23 cellular contexts compared by ENCODE assay signal in genomic region chr13:107239213-107239612, GRCh38.
DNase-seq lines count a peak whose midpoint lies in the region; ATAC-seq, FAIRE-seq and TF ChIP-seq lines count a peak whose summit lies in the region.
"Had no signal": no experiment of that assay in that cellular context is flagged by ENCODE, and none has a peak within 500 bp of the region (broad histone marks: within the 10 kb centered on the region; RNA-seq: fewer than 3 reads in every experiment).

No MANE protein-coding gene starts in this region.

- FAIRE-seq in HepG2 (lab: Jason Lieb, UNC) (no peak), H54 (lab: Jason Lieb, UNC) (peak; percentile 43)
- FAIRE-seq: A204.1, D721Med, G401.6, GM12892, GM18507 had no signal

- H3K9me3 ChIP-seq in HepG2 (ENCODE audit: low read length): no peaks in the 10 kb centered on the region
- H3K9me3 ChIP-seq in right lobe of liver: no peaks in the 10 kb centered on the region
- H3K9me3 ChIP-seq in CD8-positive, alpha-beta T cell (ENCODE audit: low read length): no peaks in the 10 kb centered on the region
- H3K9me3 ChIP-seq: BE2C, BLaER1, Caco-2 had no signal

- no peak for TF ChIP-seq RAD21 in HepG2 (CRISPR knock-in tag; IDR thresholded peaks at IDR 0.05)

- no peak overlapping the region for H3K27ac ChIP-seq in HepG2 (ENCODE audit: extremely low read length, insufficient read depth, low read length)
- no peak overlapping the region for H3K27ac ChIP-seq in right lobe of liver
- no peak overlapping the region for H3K27ac ChIP-seq in CD8-positive, alpha-beta T cell (ENCODE audit: low read depth, low read length)
- H3K27ac ChIP-seq in GM23338 (ENCODE audit: low read depth): no peak overlapping the region
- H3K27ac ChIP-seq: BLaER1 had no signal

- H4K20me1 ChIP-seq in HepG2 (ENCODE audit: insufficient read depth, low read length) (no peaks in the 10 kb centered on the region), GM23338 (replicated peaks; ENCODE audit: insufficient read depth) (no peaks in the 10 kb centered on the region; the same call in 1 of the 2 replicates)
- H4K20me1 ChIP-seq: BLaER1 had no signal

- no peak overlapping the region for H3K4me3 Mint-ChIP-seq in CD8-positive, alpha-beta T cell
- no peak overlapping the region for H3K4me3 Mint-ChIP-seq in GM23338
- H3K4me3 Mint-ChIP-seq: CD14-positive monocyte; CD4-positive, alpha-beta memory T cell; CD4-positive, CD25-positive, alpha-beta regulatory T cell had no signal

- no peak for ATAC-seq in HepG2
- ATAC-seq in right lobe of liver: no peak
- ATAC-seq in CD8-positive, alpha-beta T cell: no peak
- no peak for ATAC-seq in GM23338

- no peak overlapping the region for H3K4me2 ChIP-seq in HepG2 (ENCODE audit: low read depth, low read length)
- no peak overlapping the region for H3K4me2 ChIP-seq in GM23338
- H3K4me2 ChIP-seq: BLaER1 had no signal

- H3K27me3 Mint-ChIP-seq in CD8-positive, alpha-beta T cell (ENCODE audit: low read depth): no peaks in the 10 kb centered on the region
- H3K27me3 Mint-ChIP-seq in GM23338 (ENCODE audit: insufficient read depth, low read depth, poor library complexity): peaks cover 5% of the 10 kb centered on the region
- H3K27me3 Mint-ChIP-seq: CD4-positive, alpha-beta memory T cell; CD4-positive, CD25-positive, alpha-beta regulatory T cell had no signal

- H3K27ac Mint-ChIP-seq in CD8-positive, alpha-beta T cell: no peak overlapping the region
- no peak overlapping the region for H3K27ac Mint-ChIP-seq in GM23338
- H3K27ac Mint-ChIP-seq: CD14-positive monocyte; CD4-positive, alpha-beta memory T cell; CD4-positive, CD25-positive, alpha-beta regulatory T cell had no signal

- H3K4me3 ChIP-seq in HepG2 (replicated peaks in 1 of 3; ENCODE audit: insufficient read depth in 1 of 3, low read depth in 2 of 3, low read length in 3 of 3) (no peak overlapping the region), right lobe of liver (no peak overlapping the region), GM23338 (no peak overlapping the region)
- H3K4me3 ChIP-seq in CD8-positive, alpha-beta T cell (ENCODE audit: low read depth, low read length): no peak overlapping the region
- H3K4me3 ChIP-seq: BLaER1 had no signal

- TF ChIP-seq EP300 in HepG2 (IDR thresholded peaks at IDR 0.05; ENCODE audit: low read depth in 2 of 2, low read length in 2 of 2) (no peak), HepG2 (CRISPR knock-in tag; IDR thresholded peaks at IDR 0.05; ENCODE audit: borderline replicate concordance) (no peak)

- no peak for TF ChIP-seq CTCF in HepG2 (CRISPR knock-in tag; IDR thresholded peaks at IDR 0.05)
- no peak for TF ChIP-seq CTCF in right lobe of liver (IDR thresholded peaks at IDR 0.05)
- TF ChIP-seq CTCF in CD8-positive, alpha-beta T cell (IDR thresholded peaks at IDR 0.05): no peak
- no peak for TF ChIP-seq CTCF in GM23338 (conservative IDR thresholded peaks at IDR 0.05; ENCODE audit: low read depth in 2 of 2)

- CTCF ChIA-PET in HepG2 (lab: Yijun Ruan, JAX; ENCODE audit: low intra/inter-chr PET ratio, low total read pairs): no interaction called here
- CTCF ChIA-PET in CD8-positive, alpha-beta T cell (lab: Charles Lee): no interaction called here

- H3K36me3 ChIP-seq in HepG2 (replicated peaks in 1 of 2; ENCODE audit: control insufficient read depth in 1 of 2, insufficient read depth in 2 of 2, low read length in 2 of 2): no peaks in the 10 kb centered on the region
- no peaks in the 10 kb centered on the region for H3K36me3 ChIP-seq in right lobe of liver
- H3K36me3 ChIP-seq in CD8-positive, alpha-beta T cell (ENCODE audit: insufficient read depth, low read length): no peaks in the 10 kb centered on the region
- H3K36me3 ChIP-seq in GM23338 (ENCODE audit: insufficient read depth): no peaks in the 10 kb centered on the region
- H3K36me3 ChIP-seq: BE2C, BLaER1 had no signal

- no peaks in the 10 kb centered on the region for H3F3A ChIP-seq in GM23338 (replicated peaks; ENCODE audit: low read depth)

- H3K9ac ChIP-seq in HepG2 (ENCODE audit: insufficient read depth, low read depth, low read length): no peak overlapping the region
- H3K9ac ChIP-seq: BLaER1 had no signal

- no peaks in the 10 kb centered on the region for H3K4me1 Mint-ChIP-seq in CD8-positive, alpha-beta T cell (ENCODE audit: low read depth)
- H3K4me1 Mint-ChIP-seq in GM23338: peaks cover 10% of the 10 kb centered on the region
- H3K4me1 Mint-ChIP-seq: CD14-positive monocyte; CD4-positive, alpha-beta memory T cell; CD4-positive, CD25-positive, alpha-beta regulatory T cell had no signal

- in situ Hi-C loops in HepG2 (cut with HindIII; ENCODE audit: extremely low pct_ligation_motif_present, low pct_unique_long_range_greater_than_20kb): no loop called here

- 0 out of 2 replicates have a peak, but pooled peaks cover 3% of the 10 kb centered on the region for H3K9me2 ChIP-seq in GM23338 (ENCODE audit: insufficient read depth)

- TF ChIP-seq POLR2A in HepG2 (IDR thresholded peaks at IDR 0.05; ENCODE audit: insufficient read depth in 1 of 2, low read depth in 2 of 2, low read length in 2 of 2) (no peak), right lobe of liver (IDR thresholded peaks at IDR 0.05) (no peak), H54 (IDR thresholded peaks at IDR 0.05; ENCODE audit: low read depth, low read length) (no peak)

- BruUV-seq in HepG2 (replicated peaks; lab: Mats Ljungman, UMichigan): no TSS peak

- DNase-seq in HepG2 (ENCODE audit: low spot score) (no peak), right lobe of liver (no peak), H54 (ENCODE audit: insufficient read length, low spot score) (no peak), SK-N-DZ (ENCODE audit: low spot score) (peak; percentile 18), GM23338 (ENCODE audit: low spot score) (no peak)
- no peak for DNase-seq in CD8-positive, alpha-beta T cell
- DNase-seq: 8988T; ACHN; BE2C; C1 segment of cervical spinal cord; Caco-2; Calu3; CD4-positive, alpha-beta memory T cell; CD4-positive, CD25-positive, alpha-beta regulatory T cell; DMS79 treated with DMSO at 0.1 percent for 48 hours; GF-D8 had no signal

- intact Hi-C loops in HepG2 (cut with micrococcal nuclease; ENCODE audit: unreplicated experiment): no loop called here
- intact Hi-C loops in right lobe of liver (cut with DNase I): no loop called here
- intact Hi-C loops in CD8-positive, alpha-beta T cell (cut with DNase I, micrococcal nuclease): no loop called here

- H3K9me3 Mint-ChIP-seq in CD8-positive, alpha-beta T cell: peaks cover 2% of the 10 kb centered on the region
- H3K9me3 Mint-ChIP-seq in GM23338: no peaks in the 10 kb centered on the region

- WGBS in HepG2 (ENCODE audit: low lambda C conversion rate): 17% methylated on average over 8 of the region's 8 CpGs
- WGBS in right lobe of liver (ENCODE audit: insufficient coverage, low coverage, low lambda C conversion rate, missing lambda C conversion rate): 71% methylated on average over 8 of the region's 8 CpGs

- H3K27me3 ChIP-seq in HepG2 (ENCODE audit: control insufficient read depth in 1 of 2, insufficient read depth in 2 of 2, low read length in 2 of 2) (no peaks in the 10 kb centered on the region), right lobe of liver (no peaks in the 10 kb centered on the region), GM23338 (ENCODE audit: insufficient read depth) (no peaks in the 10 kb centered on the region)
- H3K27me3 ChIP-seq in CD8-positive, alpha-beta T cell (ENCODE audit: insufficient read depth, low read length): no peaks in the 10 kb centered on the region
- H3K27me3 ChIP-seq: BE2C, BLaER1 had no signal

- H2AFZ ChIP-seq in HepG2 (ENCODE audit: low read length) (no peak overlapping the region), GM23338 (no peak overlapping the region)

- POLR2A ChIA-PET in HepG2 (lab: Yijun Ruan, JAX): no interaction called here
- POLR2A ChIA-PET in CD8-positive, alpha-beta T cell (lab: Charles Lee): no interaction called here

- no peaks in the 10 kb centered on the region for H3K36me3 Mint-ChIP-seq in CD8-positive, alpha-beta T cell
- H3K36me3 Mint-ChIP-seq in GM23338 (ENCODE audit: low read depth): no peaks in the 10 kb centered on the region
- H3K36me3 Mint-ChIP-seq: CD14-positive monocyte; CD4-positive, alpha-beta memory T cell; CD4-positive, CD25-positive, alpha-beta regulatory T cell had no signal

- H3K4me1 ChIP-seq in HepG2 (ENCODE audit: insufficient read depth, low read length) (no peaks in the 10 kb centered on the region), right lobe of liver (no peaks in the 10 kb centered on the region), GM23338 (ENCODE audit: insufficient read depth) (no peaks in the 10 kb centered on the region)
- H3K4me1 ChIP-seq in CD8-positive, alpha-beta T cell (ENCODE audit: insufficient read depth, low read length): no peaks in the 10 kb centered on the region
- H3K4me1 ChIP-seq: BLaER1, Caco-2 had no signal

- H3K79me2 ChIP-seq in HepG2 (ENCODE audit: insufficient read depth, low read length) (no peaks in the 10 kb centered on the region), GM23338 (replicated peaks; ENCODE audit: insufficient read depth) (no peaks in the 10 kb centered on the region)

TF ChIP-seq in HepG2, 621 proteins besides CTCF, POLR2A, EP300 and RAD21 (continues in another document):
- TF ChIP-seq, protein P1, sequence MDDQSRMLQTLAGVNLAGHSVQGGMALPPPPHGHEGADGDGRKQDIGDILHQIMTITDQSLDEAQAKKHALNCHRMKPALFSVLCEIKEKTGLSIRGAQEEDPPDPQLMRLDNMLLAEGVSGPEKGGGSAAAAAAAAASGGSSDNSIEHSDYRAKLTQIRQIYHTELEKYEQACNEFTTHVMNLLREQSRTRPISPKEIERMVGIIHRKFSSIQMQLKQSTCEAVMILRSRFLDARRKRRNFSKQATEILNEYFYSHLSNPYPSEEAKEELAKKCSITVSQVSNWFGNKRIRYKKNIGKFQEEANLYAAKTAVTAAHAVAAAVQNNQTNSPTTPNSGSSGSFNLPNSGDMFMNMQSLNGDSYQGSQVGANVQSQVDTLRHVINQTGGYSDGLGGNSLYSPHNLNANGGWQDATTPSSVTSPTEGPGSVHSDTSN (CRISPR knock-in tag; IDR thresholded peaks at IDR 0.05; ENCODE audit: borderline replicate concordance): no peak
- TF ChIP-seq PCBP1 (IDR thresholded peaks at IDR 0.05; ENCODE audit: borderline replicate concordance, low read depth, low read length) (no peak), CHD4 (IDR thresholded peaks at IDR 0.05; ENCODE audit: borderline replicate concordance, low read length) (no peak)

TF ChIP-seq in GM23338, 12 proteins besides CTCF, POLR2A, EP300 and RAD21 (continues in another document):
- TF ChIP-seq ZNF331 (CRISPR knock-in tag; IDR thresholded peaks at IDR 0.05; ENCODE audit: low read depth): no peak
